Comparison of ENCODE assay signal across 23 cellular contexts in the genomic region with DNA sequence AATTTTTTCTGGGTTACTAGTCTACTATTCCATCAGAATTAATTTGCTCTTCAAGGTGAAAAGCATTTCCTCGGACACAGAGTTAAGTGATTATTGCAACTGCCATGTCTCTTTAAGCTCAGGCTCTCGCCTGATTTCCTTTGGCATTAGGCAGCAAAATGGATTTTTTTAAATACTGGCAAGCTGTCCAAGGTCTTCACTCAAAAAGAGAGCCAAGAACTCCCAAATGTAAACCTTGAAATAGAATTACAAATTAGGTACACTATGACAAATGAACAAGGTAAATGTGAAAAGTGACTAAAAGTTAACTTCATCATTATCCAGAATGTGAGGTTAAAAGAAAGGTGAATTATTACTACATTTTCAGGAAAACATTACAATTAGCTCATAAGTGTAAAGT.
"Had no signal": no experiment of that assay in that cellular context is flagged by ENCODE, and none has a peak within 500 bp of the region (broad histone marks: within the 10 kb centered on the region; RNA-seq: fewer than 3 reads in every experiment).

No MANE protein-coding gene starts in this region.

- H3K27ac ChIP-seq: brain microvascular endothelial cell, cardiac muscle cell, PC-9 had no signal

- H3K27ac Mint-ChIP-seq: activated B cell treated with CpG ODN at 0.5 μM for 24 hours; activated CD4-positive, alpha-beta memory T cell treated with anti-CD3 and anti-CD28 coated beads for 36 hours; activated CD4-positive, alpha-beta T cell treated with anti-CD3 and anti-CD28 coated beads, Interleukin-2, amount 10 ng/mL, durations not matched to agents 7 days and 5 days; activated naive CD4-positive, alpha-beta T cell treated with anti-CD3 and anti-CD28 coated beads for 36 hours; activated naive CD8-positive, alpha-beta T cell; activated T-helper 17 cell treated with anti-CD3 and anti-CD28 coated beads, Interleukin-2, amount 50 U/mL, for 72 hours; T-helper 1 cell treated with Interleukin-12 subunit alpha and Interleukin-12 subunit beta and Interleukin-4 antibody, amounts not matched to agents 30 μg/mL and 1 μg/mL, for 36 hours had no signal

- H3K4me1 Mint-ChIP-seq: activated B cell treated with CpG ODN at 0.5 μM for 24 hours; activated CD4-positive, alpha-beta T cell treated with anti-CD3 and anti-CD28 coated beads, Interleukin-2, amount 10 ng/mL, durations not matched to agents 7 days and 5 days; activated T-helper 17 cell treated with anti-CD3 and anti-CD28 coated beads, Interleukin-2, amount 50 U/mL, for 72 hours had no signal

- ATAC-seq: activated T-helper 17 cell treated with anti-CD3 and anti-CD28 coated beads, Interleukin-2, amount 50 U/mL, for 72 hours had no signal

- DNase-seq: activated B cell treated with CpG ODN at 0.5 μM for 24 hours; activated CD4-positive, alpha-beta memory T cell treated with anti-CD3 and anti-CD28 coated beads for 36 hours; activated CD4-positive, alpha-beta T cell treated with anti-CD3 and anti-CD28 coated beads for 1 hour; activated CD4-positive, alpha-beta T cell treated with anti-CD3 and anti-CD28 coated beads, Interleukin-2, amount 10 ng/mL, durations not matched to agents 7 days and 5 days; activated gamma-delta T cell; activated naive CD4-positive, alpha-beta T cell treated with anti-CD3 and anti-CD28 coated beads for 36 hours; activated T-cell treated with anti-CD3 and anti-CD28 coated beads for 4 hours; activated T-cell treated with anti-CD3 and anti-CD28 coated beads, Interleukin-2, amount 50 U/mL, for 48 hours; amygdala; brain microvascular endothelial cell; MM.1S; NCI-H1105; NCI-H1436; NCI-H187; NCI-H2081; NCI-H526; PC-9; SHP77 treated with DMSO at 0.1 percent for 48 hours had no signal

- FAIRE-seq: astrocyte had no signal

- H3K4me3 Mint-ChIP-seq: activated B cell treated with CpG ODN at 0.5 μM for 24 hours; activated CD4-positive, alpha-beta memory T cell treated with anti-CD3 and anti-CD28 coated beads for 36 hours; activated CD4-positive, alpha-beta T cell treated with anti-CD3 and anti-CD28 coated beads, Interleukin-2, amount 10 ng/mL, durations not matched to agents 7 days and 5 days; activated naive CD4-positive, alpha-beta T cell treated with anti-CD3 and anti-CD28 coated beads for 36 hours; activated naive CD8-positive, alpha-beta T cell; activated T-helper 17 cell treated with anti-CD3 and anti-CD28 coated beads, Interleukin-2, amount 50 U/mL, for 72 hours; T-helper 1 cell treated with Interleukin-12 subunit alpha and Interleukin-12 subunit beta and Interleukin-4 antibody, amounts not matched to agents 30 μg/mL and 1 μg/mL, for 36 hours had no signal

- H3K36me3 ChIP-seq: brain microvascular endothelial cell, cardiac muscle cell had no signal

- H3K27me3 Mint-ChIP-seq: activated B cell treated with CpG ODN at 0.5 μM for 24 hours; activated CD4-positive, alpha-beta memory T cell treated with anti-CD3 and anti-CD28 coated beads for 36 hours; activated CD4-positive, alpha-beta T cell treated with anti-CD3 and anti-CD28 coated beads, Interleukin-2, amount 10 ng/mL, durations not matched to agents 7 days and 5 days; activated naive CD8-positive, alpha-beta T cell; activated T-helper 17 cell treated with anti-CD3 and anti-CD28 coated beads, Interleukin-2, amount 50 U/mL, for 72 hours had no signal

- H3K4me2 ChIP-seq: PC-9 had no signal

- H3K9me3 Mint-ChIP-seq: activated B cell treated with CpG ODN at 0.5 μM for 24 hours had no signal

- H2AFZ ChIP-seq: PC-9 had no signal

- H3K4me3 ChIP-seq: cardiac muscle cell, PC-9 had no signal

- H3K36me3 Mint-ChIP-seq: activated CD4-positive, alpha-beta memory T cell treated with anti-CD3 and anti-CD28 coated beads for 36 hours; activated naive CD8-positive, alpha-beta T cell had no signal

- H3K27me3 ChIP-seq: brain microvascular endothelial cell, cardiac muscle cell had no signal
